In the genomic region with DNA sequence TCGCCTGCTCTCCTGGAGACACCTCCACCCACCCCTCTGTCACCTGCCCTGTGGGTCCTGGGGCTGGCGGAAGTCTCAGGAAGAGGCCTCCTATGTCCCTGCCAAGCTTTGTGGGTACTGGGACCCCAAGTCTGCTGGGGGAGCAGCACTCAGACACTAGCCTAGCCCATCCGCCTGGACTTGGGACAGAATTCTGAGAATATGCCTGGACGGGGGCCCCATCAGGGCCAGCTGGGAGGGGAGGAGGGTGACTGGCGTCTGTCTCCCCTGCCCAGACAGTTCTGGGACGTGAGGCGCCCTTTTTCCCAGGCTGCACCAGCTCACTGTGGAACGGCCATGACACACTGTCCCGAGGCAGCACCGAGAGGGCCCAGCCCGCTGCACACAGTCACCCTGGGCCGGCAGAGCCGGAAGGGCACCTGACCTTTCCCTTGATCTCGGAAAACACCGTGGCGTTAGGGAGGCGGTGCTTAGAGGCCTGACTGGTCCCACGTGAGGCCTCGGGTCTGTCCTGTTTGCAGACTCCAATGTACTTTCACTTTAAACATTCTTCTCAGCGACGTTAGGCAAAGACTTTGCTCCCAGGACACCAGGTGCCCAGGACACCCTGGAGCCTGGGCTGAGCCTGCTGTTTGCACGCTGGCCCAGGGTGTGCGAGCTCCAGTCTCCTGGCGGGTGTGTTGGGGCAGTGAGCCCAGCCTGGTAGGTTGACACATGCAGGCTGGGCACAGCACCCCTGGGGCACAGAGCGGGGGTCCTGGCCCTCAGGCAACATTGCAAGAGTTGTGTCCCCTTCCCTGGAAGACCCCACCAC, we compare ENCODE assay signal across 10 cellular contexts. TPM values are rescaled to one million over a fixed set of nuclear protein-coding genes. Genes with fewer than 3 reads are reported as not detected.
DNase-seq lines count a peak whose midpoint lies in the region; ATAC-seq and TF ChIP-seq lines count a peak whose summit lies in the region.
"Had no signal": no experiment of that assay in that cellular context is flagged by ENCODE, and none has a peak within 500 bp of the region (broad histone marks: within the 10 kb centered on the region; RNA-seq: fewer than 3 reads in every experiment).

No MANE protein-coding gene starts in this region.

- H3K36me3 ChIP-seq in spleen = peaks cover 0 to 33% (median 16%) of the 10 kb centered on the region in 6 donors

- no peak for DNase-seq in WTC11 (ENCODE audit: low spot score)
- DNase-seq in kidney tubule cell (ENCODE audit: low spot score) = peak; percentile 96
- DNase-seq in spleen = no peak
- DNase-seq in AML-193 (lab: John Stamatoyannopoulos, UW) = no peak
- DNase-seq in activated CD4-positive, alpha-beta T cell treated with anti-CD3 and anti-CD28 coated beads, Interleukin-2, amount 50 U/mL, for 1 hour = no peak
- DNase-seq in Kasumi-1 (lab: John Stamatoyannopoulos, UW) = no peak
- no peak for DNase-seq in endothelial cell (ENCODE audit: low spot score)
- DNase-seq: brain microvascular endothelial cell, NCI-H2227 treated with DMSO at 0.1 percent for 48 hours had no signal

- H3K27me3 ChIP-seq in spleen (replicated peaks in 1 of 7) = peaks cover 0 to 20% (median 13%) of the 10 kb centered on the region in 7 donors

- H3K4me3 Mint-ChIP-seq in WTC11 (no peak overlapping the region), endothelial cell (ENCODE audit: unreplicated experiment) (no peak overlapping the region)

- POLR2A ChIA-PET in WTC11 (lab: Charles Lee) = no interaction called here

- intact Hi-C loops in spleen (cut with DNase I; ENCODE audit: low total_unique reads) = no loop called here

- peak; percentile 63 for ATAC-seq in GM19372 (IDR thresholded peaks at IDR 0.05; ENCODE audit: low read depth, unreplicated experiment)
- no peak for ATAC-seq in WTC11

- CTCF ChIA-PET in WTC11 (lab: Charles Lee) = interaction anchor here (0.6 kb wide), 1 partner anchor 515 kb away, joined by 3 read pairs; no protein-coding TSS in a partner anchor

- H3K36me3 Mint-ChIP-seq in WTC11 (no peaks in the 10 kb centered on the region), endothelial cell (ENCODE audit: low read depth, unreplicated experiment) (no peaks in the 10 kb centered on the region)

- H3K27me3 Mint-ChIP-seq in WTC11 (ENCODE audit: low read depth) (peaks cover 20% of the 10 kb centered on the region), endothelial cell (ENCODE audit: unreplicated experiment) (peaks cover 9% of the 10 kb centered on the region)

- peak overlapping the region in 7 of 8 donors; percentile 44 to 79 (median 60) for H3K27ac ChIP-seq in spleen
- H3K27ac ChIP-seq: brain microvascular endothelial cell had no signal

- no peak for TF ChIP-seq CTCF in WTC11 (IDR thresholded peaks at IDR 0.05)
- no peak for TF ChIP-seq CTCF in spleen (IDR thresholded peaks at IDR 0.05 in 8 of 11, conservative IDR thresholded peaks at IDR 0.05 in 3 of 11)
- no peak for TF ChIP-seq CTCF in endothelial cell (IDR thresholded peaks at IDR 0.05; ENCODE audit: unreplicated experiment)

- H3K4me1 Mint-ChIP-seq in WTC11 (peaks cover 2% of the 10 kb centered on the region), endothelial cell (ENCODE audit: unreplicated experiment) (no peaks in the 10 kb centered on the region)

- H3K4me3 ChIP-seq in spleen = peak overlapping the region in 4 of 8 donors; percentile 5 to 52 (median 24)

- no peak overlapping the region for H3K27ac Mint-ChIP-seq in WTC11
- no peak overlapping the region for H3K27ac Mint-ChIP-seq in endothelial cell (ENCODE audit: unreplicated experiment)

- H3K4me1 ChIP-seq in spleen = peaks cover 6 to 53% (median 38%) of the 10 kb centered on the region in 6 donors

- no peaks in the 10 kb centered on the region for H3K9me3 ChIP-seq in spleen

- no peaks in the 10 kb centered on the region for H3K9me3 Mint-ChIP-seq in WTC11
- H3K9me3 Mint-ChIP-seq in endothelial cell (ENCODE audit: unreplicated experiment) = no peaks in the 10 kb centered on the region

- no peak for TF ChIP-seq POLR2A in spleen (IDR thresholded peaks at IDR 0.05)

- WGBS in spleen, 5 donors = 59 to 91% (median 74%) methylated on average over 5 to 25 of the region's 25 CpGs

TF ChIP-seq in WTC11, 78 proteins besides CTCF, POLR2A, EP300 and RAD21:
- TF ChIP-seq FOXJ3 (CRISPR knock-in tag; IDR thresholded peaks at IDR 0.05; ENCODE audit: borderline replicate concordance) (no peak), GABPB1 (CRISPR knock-in tag; IDR thresholded peaks at IDR 0.05) (peak; percentile 31)
- TF ChIP-seq, protein P1, sequence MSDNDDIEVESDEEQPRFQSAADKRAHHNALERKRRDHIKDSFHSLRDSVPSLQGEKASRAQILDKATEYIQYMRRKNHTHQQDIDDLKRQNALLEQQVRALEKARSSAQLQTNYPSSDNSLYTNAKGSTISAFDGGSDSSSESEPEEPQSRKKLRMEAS (CRISPR knock-in tag; IDR thresholded peaks at IDR 0.05) = no peak

RNA-seq across cellular contexts. Expression of a gene that starts 0.7 kb away (rescaled TPM):
- total RNA-seq in WTC11 (2021) (0.14 to 0.85 TPM (median 0.25 TPM) in 3 replicates), spleen (under 1 TPM in 6 of 7 donors, not detected in 1; 0.07 to 0.68 (median 0.19) TPM), endothelial cell (ENCODE audit: unreplicated experiment) (not detected)
- polyA plus RNA-seq in spleen = under 1 TPM; 0.24 to 0.48 (median 0.30) TPM

RNA-seq across cellular contexts. Expression of a gene that starts 5.7 kb away (rescaled TPM):
- total RNA-seq in WTC11 (2021) = 8.5 to 9.7 TPM (median 8.7 TPM) in 3 replicates
- 10 to 100 TPM; 18.3 to 58.3 (median 37.9) TPM for total RNA-seq in spleen
- polyA plus RNA-seq in spleen = 10 to 100 TPM; 11.5 to 26.5 (median 19.1) TPM
- 14.9 TPM for total RNA-seq in endothelial cell (ENCODE audit: unreplicated experiment)

RNA-seq across cellular contexts. Expression of a gene that starts 18.9 kb away (rescaled TPM):
- 25.9 to 30.6 TPM (median 27.3 TPM) in 3 replicates for total RNA-seq in WTC11 (2021)
- 10 to 100 TPM in 5 of 7 donors, 1 to 10 TPM in 2; 7.9 to 20.6 (median 13.2) TPM for total RNA-seq in spleen
- polyA plus RNA-seq in spleen = 1 to 10 TPM; 1.4 to 4.6 (median 1.5) TPM
- 5.2 TPM for total RNA-seq in endothelial cell (ENCODE audit: unreplicated experiment)

RNA-seq across cellular contexts. Expression of a gene that starts 19.1 kb away (rescaled TPM):
- total RNA-seq in WTC11 (2021) (15.7 to 19.3 TPM (median 16.9 TPM) in 3 replicates), spleen (10 to 100 TPM; 13.6 to 26.3 (median 17.0) TPM), endothelial cell (ENCODE audit: unreplicated experiment) (14.5 TPM)
- 10 to 100 TPM in 1 of 3 donors, 1 to 10 TPM in 2; 6.3 to 15.4 (median 9.3) TPM for polyA plus RNA-seq in spleen
